In genomic region chr14:37413504-37414003, GRCh38 we compare ENCODE assay signal across 1 cellular context.
A peak's percentile ranks its signal among the peaks of the same experiment; 100 is the strongest.
TF ChIP-seq lines count a peak whose summit lies in the region.

No MANE protein-coding gene starts in this region.

TF ChIP-seq in HepG2, 621 proteins besides CTCF, POLR2A, EP300 and RAD21 (continued from another document and continues in another):
- TF ChIP-seq MXI1 (IDR thresholded peaks at IDR 0.05; ENCODE audit: borderline replicate concordance, low read depth, low read length), result no peak
- no peak for TF ChIP-seq YEATS4 (CRISPR knock-in tag; IDR thresholded peaks at IDR 0.05; ENCODE audit: borderline replicate concordance)
- TF ChIP-seq HES4 (CRISPR knock-in tag; IDR thresholded peaks at IDR 0.05; ENCODE audit: borderline replicate concordance), result no peak
- no peak for TF ChIP-seq ZNF616 (CRISPR knock-in tag; IDR thresholded peaks at IDR 0.05; ENCODE audit: low read depth)
- no peak for TF ChIP-seq MZF1 (CRISPR knock-in tag; IDR thresholded peaks at IDR 0.05; ENCODE audit: borderline replicate concordance)
- no peak for TF ChIP-seq ARNT (IDR thresholded peaks at IDR 0.05)
- TF ChIP-seq GATAD1 (CRISPR knock-in tag; IDR thresholded peaks at IDR 0.05), result peak; percentile 47; the same call in 1 of the 2 replicates
- TF ChIP-seq ZBTB42 (CRISPR knock-in tag; IDR thresholded peaks at IDR 0.05), result no peak
- no peak for TF ChIP-seq DBP (CRISPR knock-in tag; IDR thresholded peaks at IDR 0.05; ENCODE audit: not compliant biosample characterization)
- TF ChIP-seq ZNF251 (CRISPR knock-in tag; IDR thresholded peaks at IDR 0.05), result no peak
- no peak for TF ChIP-seq PHF5A (CRISPR knock-in tag; IDR thresholded peaks at IDR 0.05; ENCODE audit: low read depth, unreplicated experiment)
- no peak for TF ChIP-seq ZNF605 (CRISPR knock-in tag; IDR thresholded peaks at IDR 0.05)
- TF ChIP-seq RORA (CRISPR knock-in tag; IDR thresholded peaks at IDR 0.05), result no peak
- TF ChIP-seq ZBTB34 (CRISPR knock-in tag; IDR thresholded peaks at IDR 0.05), result peak; percentile 61; the same call in 1 of the 2 replicates
- TF ChIP-seq GABPB1 (CRISPR knock-in tag; IDR thresholded peaks at IDR 0.05), result no peak
- TF ChIP-seq ZNF607 (CRISPR knock-in tag; IDR thresholded peaks at IDR 0.05; ENCODE audit: borderline replicate concordance), result no peak
- TF ChIP-seq YEATS2 (CRISPR knock-in tag; IDR thresholded peaks at IDR 0.05; ENCODE audit: borderline replicate concordance), result no peak; the same call in 1 of the 2 replicates
- no peak for TF ChIP-seq RBM39 (IDR thresholded peaks at IDR 0.05; ENCODE audit: low read depth, low read length, poor library complexity, severe bottlenecking)
- TF ChIP-seq ELF4 (CRISPR knock-in tag; IDR thresholded peaks at IDR 0.05; ENCODE audit: borderline replicate concordance), result no peak
- no peak for TF ChIP-seq ZNF430 (CRISPR knock-in tag; IDR thresholded peaks at IDR 0.05)
- no peak for TF ChIP-seq ZNF256 (CRISPR knock-in tag; conservative IDR thresholded peaks at IDR 0.05)
- TF ChIP-seq TEAD2 (CRISPR knock-in tag; IDR thresholded peaks at IDR 0.05), result no peak
- no peak for TF ChIP-seq GTF3A (CRISPR knock-in tag; conservative IDR thresholded peaks at IDR 0.05)
- no peak for TF ChIP-seq ZNF761 (CRISPR knock-in tag; conservative IDR thresholded peaks at IDR 0.05)
- no peak for TF ChIP-seq EED (CRISPR knock-in tag; IDR thresholded peaks at IDR 0.05)
- no peak for TF ChIP-seq ZNF841 (CRISPR knock-in tag; IDR thresholded peaks at IDR 0.05; ENCODE audit: borderline replicate concordance)
- no peak for TF ChIP-seq ZNF142 (CRISPR knock-in tag; IDR thresholded peaks at IDR 0.05)
- TF ChIP-seq E2F1 (CRISPR knock-in tag; IDR thresholded peaks at IDR 0.05), result no peak
- TF ChIP-seq REL (CRISPR knock-in tag; conservative IDR thresholded peaks at IDR 0.05), result no peak
- no peak for TF ChIP-seq TAF15 (IDR thresholded peaks at IDR 0.05; ENCODE audit: low read depth, low read length, poor library complexity, severe bottlenecking)
- no peak for TF ChIP-seq ZNF101 (CRISPR knock-in tag; IDR thresholded peaks at IDR 0.05; ENCODE audit: borderline replicate concordance, low read depth)
- peak; percentile 65; the same call in 1 of the 2 replicates for TF ChIP-seq ZNF280D (CRISPR knock-in tag; IDR thresholded peaks at IDR 0.05)
- TF ChIP-seq SMARCC2 (IDR thresholded peaks at IDR 0.05), result no peak
- 0 out of 2 replicates have a peak, but pooled peaks have one; percentile 89 for TF ChIP-seq FUBP1 (CRISPR knock-in tag; IDR thresholded peaks at IDR 0.05; ENCODE audit: borderline replicate concordance)
- TF ChIP-seq HOXA7 (CRISPR knock-in tag; IDR thresholded peaks at IDR 0.05), result no peak
- TF ChIP-seq CCDC6 (CRISPR knock-in tag; IDR thresholded peaks at IDR 0.05), result no peak
- no peak for TF ChIP-seq ZMYM3 (CRISPR knock-in tag; IDR thresholded peaks at IDR 0.05)
- TF ChIP-seq NR2C2 (CRISPR knock-in tag; IDR thresholded peaks at IDR 0.05; ENCODE audit: borderline replicate concordance), result no peak; the same call in 1 of the 2 replicates
- TF ChIP-seq MED13 (CRISPR knock-in tag; IDR thresholded peaks at IDR 0.05), result no peak
- no peak for TF ChIP-seq NCOA5 (CRISPR knock-in tag; IDR thresholded peaks at IDR 0.05)
- TF ChIP-seq ZSCAN22 (CRISPR knock-in tag; IDR thresholded peaks at IDR 0.05), result no peak
- TF ChIP-seq RELA (CRISPR knock-in tag; IDR thresholded peaks at IDR 0.05), result no peak
- 0 out of 2 replicates have a peak, but pooled peaks have one; percentile 52 for TF ChIP-seq THAP11 (CRISPR knock-in tag; IDR thresholded peaks at IDR 0.05)
- no peak for TF ChIP-seq AGO1 (IDR thresholded peaks at IDR 0.05; ENCODE audit: low read depth, low read length, poor library complexity, severe bottlenecking)
- no peak for TF ChIP-seq ZHX2 (IDR thresholded peaks at IDR 0.05; ENCODE audit: low read depth)
- no peak for TF ChIP-seq ZHX2 (CRISPR knock-in tag; IDR thresholded peaks at IDR 0.05; ENCODE audit: borderline replicate concordance)
- no peak; the same call in 1 of the 2 replicates for TF ChIP-seq ZNF780A (CRISPR knock-in tag; IDR thresholded peaks at IDR 0.05)
- TF ChIP-seq ZNF792 (CRISPR knock-in tag; IDR thresholded peaks at IDR 0.05), result no peak
- TF ChIP-seq ZSCAN12 (CRISPR knock-in tag; IDR thresholded peaks at IDR 0.05), result no peak
- TF ChIP-seq ZNF343 (CRISPR knock-in tag; IDR thresholded peaks at IDR 0.05), result no peak
